Comparison of ENCODE assay signal across 8 cellular contexts in genomic region chr2:98909381-98910211, GRCh38. TPM values are rescaled to one million over a fixed set of nuclear protein-coding genes. Genes with fewer than 3 reads are reported as not detected.
DNase-seq lines count a peak whose midpoint lies in the region; ATAC-seq and TF ChIP-seq lines count a peak whose summit lies in the region.

No MANE protein-coding gene starts in this region.

- peaks cover 2% of the 10 kb centered on the region for H3K4me1 ChIP-seq in mucosa of descending colon (ENCODE audit: low read depth)

- no peak for TF ChIP-seq CTCF in dorsolateral prefrontal cortex (IDR thresholded peaks at IDR 0.05 in 54 of 56, conservative IDR thresholded peaks at IDR 0.05 in 2 of 56; ENCODE audit: low read depth in 1 of 56, partially characterized antibody in 56 of 56)
- no peak for TF ChIP-seq CTCF in mucosa of descending colon (IDR thresholded peaks at IDR 0.05)

- no peaks in the 10 kb centered on the region for H3K36me3 ChIP-seq in mucosa of descending colon (ENCODE audit: low read depth)

- no peaks in the 10 kb centered on the region for H3K9me3 ChIP-seq in mucosa of descending colon

- no peaks in the 10 kb centered on the region for H3K27me3 ChIP-seq in dorsolateral prefrontal cortex

- DNase-seq in activated CD4-positive, CD25-positive, alpha-beta regulatory T cell treated with anti-CD3 and anti-CD28 coated beads, Interleukin-2, amount 50 U/mL, for 72 hours, result peak; percentile 21
- no peak for DNase-seq in activated CD4-positive, CD25-positive, alpha-beta regulatory T cell (lab: John Stamatoyannopoulos, UW)
- peak; percentile 91 for DNase-seq in NCI-H526 treated with DMSO at 0.1 percent for 48 hours (lab: John Stamatoyannopoulos, UW)
- DNase-seq in dorsolateral prefrontal cortex, result peak in 1 of 10 donors; percentile 91
- DNase-seq in mucosa of descending colon, result peak; percentile 12 to 68 (median 36)
- no peak for DNase-seq in MV-4-11 (lab: John Stamatoyannopoulos, UW)
- DNase-seq in anterior cingulate cortex (lab: John Stamatoyannopoulos, UW), result no peak

- H3K4me3 ChIP-seq in dorsolateral prefrontal cortex (peak overlapping the region in 2 of 59 donors; percentile 12 to 16), mucosa of descending colon (no peak overlapping the region)

- peak overlapping the region in 54 of 59 donors; percentile 28 to 91 (median 76) for H3K27ac ChIP-seq in dorsolateral prefrontal cortex

- ATAC-seq in mucosa of descending colon, result peak; percentile 81
- no peak for ATAC-seq in GM21423 (IDR thresholded peaks at IDR 0.05; ENCODE audit: unreplicated experiment)

- intact Hi-C loops in dorsolateral prefrontal cortex (cut with DNase I), result loop anchor here in 1 of 2 donors (5.0 kb wide), 1 partner anchor 42 kb away; no protein-coding TSS in a partner anchor
- intact Hi-C loops in mucosa of descending colon (cut with DNase I, micrococcal nuclease), result no loop called here

RNA-seq across cellular contexts. Expression of gene CRACDL, which starts 26.4 kb away (rescaled TPM):
- 100 to 1,000 TPM in 78 of 120 experiments, 10 to 100 TPM in 42; 32.4 to 184 (median 107) TPM for total RNA-seq in dorsolateral prefrontal cortex
- 10 to 100 TPM in 2 of 3 donors, 1 to 10 TPM in 1; 8.0 to 18.1 (median 17.8) TPM for total RNA-seq in mucosa of descending colon

Comparison
In these comparisons a context has a peak if more than half of its experiments do, and no peak if none do; other contexts are left out.
1. DNase-seq: peak in activated CD4-positive, CD25-positive, alpha-beta regulatory T cell treated with anti-CD3 and anti-CD28 coated beads, Interleukin-2, amount 50 U/mL, for 72 hours (single experiment), NCI-H526 treated with DMSO at 0.1 percent for 48 hours (single experiment) and mucosa of descending colon (3 of 3); none in activated CD4-positive, CD25-positive, alpha-beta regulatory T cell (0 of 4), MV-4-11 (single experiment) and anterior cingulate cortex (0 of 58).